1 cellular context compared by ENCODE assay signal in the genomic region with DNA sequence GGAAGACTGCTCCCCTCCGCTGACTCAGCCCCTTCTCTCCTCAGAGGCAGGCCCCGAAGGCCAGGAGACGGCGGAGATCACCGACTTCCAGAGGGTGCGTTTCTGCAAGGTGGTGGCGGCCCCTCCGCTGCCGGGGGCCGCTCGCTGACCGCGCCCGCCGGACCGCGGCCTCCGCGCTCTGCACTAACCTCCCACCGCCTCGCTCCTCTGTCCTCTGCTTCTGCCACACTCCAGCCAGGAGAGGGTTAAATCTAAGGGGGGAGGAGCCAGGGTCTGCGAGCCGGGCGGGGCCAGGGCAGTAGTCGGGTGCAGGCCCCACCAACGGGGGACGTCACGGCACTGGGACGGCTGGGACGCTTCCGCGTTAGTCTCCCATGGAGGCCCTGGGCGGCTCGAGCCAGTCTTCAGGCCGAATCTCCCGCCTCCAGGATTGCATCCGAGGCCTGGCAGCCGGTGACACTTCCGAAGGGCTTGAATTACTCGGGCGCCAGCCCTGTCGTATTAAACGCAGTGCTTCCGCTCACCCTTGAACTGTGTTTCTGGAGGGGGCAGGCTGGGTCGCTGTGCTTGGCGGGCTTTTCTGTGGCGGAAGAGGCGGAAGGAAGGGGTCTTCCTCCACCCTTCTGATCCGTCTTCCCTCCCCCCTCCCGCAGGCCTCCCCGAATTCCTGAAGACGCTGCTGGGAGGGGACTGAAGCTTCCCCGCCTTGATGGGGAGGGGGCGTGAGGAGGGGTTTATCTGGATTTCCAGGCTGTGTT.
TF ChIP-seq lines count a peak whose summit lies in the region.

No MANE protein-coding gene starts in this region.

TF ChIP-seq in GM12878, 131 proteins besides CTCF, POLR2A, EP300 and RAD21 (continues in another document):
- TF ChIP-seq EGR1 (IDR thresholded peaks at IDR 0.05; ENCODE audit: borderline replicate concordance in 1 of 2, low read depth in 2 of 2, low read length in 2 of 2) (no peak), TAF1 (IDR thresholded peaks at IDR 0.05; ENCODE audit: borderline replicate concordance, low read depth, low read length) (peak; percentile 76; the same call in 1 of the 2 replicates), NR2F1 (conservative IDR thresholded peaks at IDR 0.05) (peak; percentile 47), NFYA (IDR thresholded peaks at IDR 0.05; ENCODE audit: borderline replicate concordance, low read depth, low read length) (no peak), ETV6 (conservative IDR thresholded peaks at IDR 0.05 in 1 of 2, IDR thresholded peaks at IDR 0.05 in 1 of 2; ENCODE audit: borderline replicate concordance in 1 of 2, low read depth in 1 of 2) (0 out of 4 replicates have a peak, but pooled peaks of 1 of the 2 experiments have one; percentile 51), SMAD1 (IDR thresholded peaks at IDR 0.05; ENCODE audit: low read depth, partially characterized antibody) (peak; percentile 68), ATF7 (IDR thresholded peaks at IDR 0.05; ENCODE audit: low read depth) (peak; percentile 32; the same call in 1 of the 2 replicates), ZSCAN29 (IDR thresholded peaks at IDR 0.05) (no peak), BCLAF1 (IDR thresholded peaks at IDR 0.05) (no peak), PAX5 (IDR thresholded peaks at IDR 0.05; ENCODE audit: borderline replicate concordance, low read depth, low read length) (no peak), KLF5 (IDR thresholded peaks at IDR 0.05; ENCODE audit: partially characterized antibody) (peak; percentile 44), CBFB (IDR thresholded peaks at IDR 0.05; ENCODE audit: low read depth) (no peak; the same call in 1 of the 2 replicates), SREBF1 (IDR thresholded peaks at IDR 0.05; ENCODE audit: low read length) (no peak), TCF7 (IDR thresholded peaks at IDR 0.05; ENCODE audit: borderline replicate concordance) (no peak), ELK1 (IDR thresholded peaks at IDR 0.05; ENCODE audit: low read depth, low read length) (no peak), REST (IDR thresholded peaks at IDR 0.05; ENCODE audit: low read depth, low read length) (no peak), NR2C1 (IDR thresholded peaks at IDR 0.05) (peak; percentile 45), ZBTB11 (CRISPR knock-in tag; IDR thresholded peaks at IDR 0.05) (no peak), ZNF592 (IDR thresholded peaks at IDR 0.05) (no peak), JUND (IDR thresholded peaks at IDR 0.05; ENCODE audit: low read depth, low read length) (0 out of 2 replicates have a peak, but pooled peaks have one; percentile 34), SMARCA5 (IDR thresholded peaks at IDR 0.05) (no peak), RFX5 (IDR thresholded peaks at IDR 0.05; ENCODE audit: low read depth, low read length) (no peak), HCFC1 (IDR thresholded peaks at IDR 0.05; ENCODE audit: low read length) (peak; percentile 12; the same call in 1 of the 2 replicates), TCF3 (IDR thresholded peaks at IDR 0.05; ENCODE audit: borderline replicate concordance, insufficient read depth, low read depth, low read length) (no peak), MYC (IDR thresholded peaks at IDR 0.05; ENCODE audit: insufficient read depth, insufficient read length, insufficient replicate concordance, low read length, severe bottlenecking) (no peak), ZBTB4 (CRISPR knock-in tag; IDR thresholded peaks at IDR 0.05) (no peak), GABPA (IDR thresholded peaks at IDR 0.05; ENCODE audit: low read depth) (no peak), ZZZ3 (IDR thresholded peaks at IDR 0.05; ENCODE audit: control insufficient read depth, insufficient read length, low read depth) (no peak), HDAC6 (IDR thresholded peaks at IDR 0.05; ENCODE audit: unreplicated experiment) (no peak), TCF12 (IDR thresholded peaks at IDR 0.05; ENCODE audit: low read depth, low read length) (no peak), IKZF1 (conservative IDR thresholded peaks at IDR 0.05) (peak; percentile 68), RBBP5 (conservative IDR thresholded peaks at IDR 0.05) (no peak), CBX5 (IDR thresholded peaks at IDR 0.05; ENCODE audit: low read depth) (no peak), SIN3A (IDR thresholded peaks at IDR 0.05; ENCODE audit: low read depth, low read length) (no peak; the same call in 1 of the 2 replicates), NFXL1 (IDR thresholded peaks at IDR 0.05; ENCODE audit: borderline replicate concordance) (no peak), PAX8 (IDR thresholded peaks at IDR 0.05) (no peak)
